In genomic region chrX:103157511-103158316, GRCh38 we compare ENCODE assay signal across 1 cellular context.
TF ChIP-seq lines count a peak whose summit lies in the region.

No MANE protein-coding gene starts in this region.

TF ChIP-seq in GM23338, 12 proteins besides CTCF, POLR2A, EP300 and RAD21 (continued from another document):
- TF ChIP-seq ZNF331 (CRISPR knock-in tag; IDR thresholded peaks at IDR 0.05; ENCODE audit: low read depth) = no peak
TF ChIP-seq in GM23338: peak in this region for 0.
